2 cellular contexts compared by ENCODE assay signal in genomic region chr3:62207197-62207596, GRCh38.
TF ChIP-seq lines count a peak whose summit lies in the region.

No MANE protein-coding gene starts in this region.

TF ChIP-seq in liver, 16 proteins besides CTCF, POLR2A, EP300 and RAD21:
- no peak for TF ChIP-seq REST (IDR thresholded peaks at IDR 0.05)
- no peak for TF ChIP-seq SP1 (IDR thresholded peaks at IDR 0.05)
- no peak for TF ChIP-seq FOXA1 (IDR thresholded peaks at IDR 0.05)
- no peak for TF ChIP-seq FOXA2 (IDR thresholded peaks at IDR 0.05)
- TF ChIP-seq EGR1 (IDR thresholded peaks at IDR 0.05; ENCODE audit: low read depth in 2 of 2): no peak
- peak; percentile 42 to 45 for TF ChIP-seq HNF4A (conservative IDR thresholded peaks at IDR 0.05)
- TF ChIP-seq RXRA (IDR thresholded peaks at IDR 0.05): peak in 1 of 2 donors; percentile 21
- TF ChIP-seq ATF3 (IDR thresholded peaks at IDR 0.05): no peak
- TF ChIP-seq GABPA (IDR thresholded peaks at IDR 0.05 in 1 of 2, conservative IDR thresholded peaks at IDR 0.05 in 1 of 2): no peak
- TF ChIP-seq TAF1 (conservative IDR thresholded peaks at IDR 0.05): no peak
- TF ChIP-seq YY1 (IDR thresholded peaks at IDR 0.05): no peak
- TF ChIP-seq ZBTB33 (IDR thresholded peaks at IDR 0.05): no peak
- TF ChIP-seq NR2F2 (IDR thresholded peaks at IDR 0.05): no peak
- no peak for TF ChIP-seq HNF4G (IDR thresholded peaks at IDR 0.05)
- TF ChIP-seq JUND (IDR thresholded peaks at IDR 0.05): no peak
- TF ChIP-seq MAX (IDR thresholded peaks at IDR 0.05): no peak
TF ChIP-seq in liver: peak in this region for 2.

TF ChIP-seq in HepG2, 621 proteins besides CTCF, POLR2A, EP300 and RAD21 (continued from another document):
- TF ChIP-seq TRAFD1 (CRISPR knock-in tag; IDR thresholded peaks at IDR 0.05; ENCODE audit: borderline replicate concordance) (no peak), LCORL (IDR thresholded peaks at IDR 0.05) (no peak), LCORL (CRISPR knock-in tag; IDR thresholded peaks at IDR 0.05) (no peak), ZNF335 (CRISPR knock-in tag; IDR thresholded peaks at IDR 0.05) (no peak), RXRA (CRISPR knock-in tag; IDR thresholded peaks at IDR 0.05) (no peak)
TF ChIP-seq in HepG2: peak in this region for 0.
